In genomic region chr12:14364583-14365271, GRCh38 we compare ENCODE assay signal across 8 cellular contexts. TPM values are rescaled to one million over a fixed set of nuclear protein-coding genes. Genes with fewer than 3 reads are reported as not detected.
DNase-seq lines count a peak whose midpoint lies in the region; ATAC-seq and TF ChIP-seq lines count a peak whose summit lies in the region.

No MANE protein-coding gene starts in this region.

- H2AFZ ChIP-seq in hepatocyte = peak overlapping the region; percentile 32

- peak overlapping the region; percentile 74 for H3K4me3 ChIP-seq in HEK293 (ENCODE audit: low read depth, low read length)
- H3K4me3 ChIP-seq in hepatocyte = no peak overlapping the region

- H3K9me3 Mint-ChIP-seq in activated CD8-positive, alpha-beta T cell treated with anti-CD3 and anti-CD28 coated beads, Interleukin-2, amount 10 ng/mL, durations not matched to agents 7 days and 5 days (ENCODE audit: insufficient read depth) = peaks cover 3% of the 10 kb centered on the region
- H3K9me3 Mint-ChIP-seq in stimulated activated naive B cell treated with anti-CD40 and anti-IgM and Interleukin-4, amounts not matched to agents 10 μg/mL and 1 μg/mL and 100 μg/mL, for 72 hours = peaks cover 4 to 9% of the 10 kb centered on the region in 2 donors

- peaks cover 21% of the 10 kb centered on the region for H3K4me1 Mint-ChIP-seq in activated CD8-positive, alpha-beta T cell treated with anti-CD3 and anti-CD28 coated beads, Interleukin-2, amount 10 ng/mL, durations not matched to agents 7 days and 5 days (ENCODE audit: low read depth)
- peaks cover 12 to 33% of the 10 kb centered on the region in 2 donors for H3K4me1 Mint-ChIP-seq in stimulated activated naive B cell treated with anti-CD40 and anti-IgM and Interleukin-4, amounts not matched to agents 10 μg/mL and 1 μg/mL and 100 μg/mL, for 72 hours

- no peak for DNase-seq in activated CD8-positive, alpha-beta T cell treated with anti-CD3 and anti-CD28 coated beads, Interleukin-2, amount 10 ng/mL, durations not matched to agents 7 days and 5 days
- no peak for DNase-seq in hepatocyte (ENCODE audit: low spot score)
- DNase-seq in stimulated activated naive B cell treated with anti-CD40 and anti-IgM and Interleukin-4, amounts not matched to agents 10 μg/mL and 1 μg/mL and 100 μg/mL, for 72 hours = no peak
- DNase-seq in midbrain (lab: John Stamatoyannopoulos, UW) = no peak
- DNase-seq in NCI-H1092 (lab: John Stamatoyannopoulos, UW) = no peak
- no peak for DNase-seq in UCSD-AML1 (lab: John Stamatoyannopoulos, UW; ENCODE audit: unreplicated experiment)

- WGBS in hepatocyte (ENCODE audit: low lambda C conversion rate, missing lambda C conversion rate) = 97% methylated on average over 8 of the region's 8 CpGs

- POLR2A ChIA-PET in HEK293 (lab: Yijun Ruan, JAX) = interaction anchor here (0.5 to 2.1 kb wide), 13 partner anchors 12 to 514 kb away, joined by 3 to 26 read pairs (median 6); no protein-coding TSS in a partner anchor
- POLR2A ChIA-PET in activated CD8-positive, alpha-beta T cell treated with anti-CD3 and anti-CD28 coated beads, Interleukin-2, amount 10 ng/mL, durations not matched to agents 7 days and 5 days (lab: Charles Lee) = interaction anchor here (0.7 to 2.6 kb wide), 21 partner anchors 20 to 406 kb away, joined by 3 to 73 read pairs (median 8); a partner anchor contains a TSS

- no peaks in the 10 kb centered on the region for H3K27me3 ChIP-seq in hepatocyte

- no peaks in the 10 kb centered on the region for H4K20me1 ChIP-seq in hepatocyte (ENCODE audit: insufficient read depth, poor library complexity, severe bottlenecking)

- H3K9me3 ChIP-seq in HEK293 (ENCODE audit: control insufficient read depth, insufficient read depth, low read depth, low read length) (no peaks in the 10 kb centered on the region), hepatocyte (ENCODE audit: low read depth) (no peaks in the 10 kb centered on the region)

- no peaks in the 10 kb centered on the region for H3K27me3 Mint-ChIP-seq in activated CD8-positive, alpha-beta T cell treated with anti-CD3 and anti-CD28 coated beads, Interleukin-2, amount 10 ng/mL, durations not matched to agents 7 days and 5 days (ENCODE audit: low read depth)
- no peaks in the 10 kb centered on the region for H3K27me3 Mint-ChIP-seq in stimulated activated naive B cell treated with anti-CD40 and anti-IgM and Interleukin-4, amounts not matched to agents 10 μg/mL and 1 μg/mL and 100 μg/mL, for 72 hours

- H3K4me1 ChIP-seq in HEK293 (ENCODE audit: control insufficient read depth, insufficient read depth, low read length) = peaks cover 3% of the 10 kb centered on the region; the same call in 1 of the 2 replicates
- no peaks in the 10 kb centered on the region for H3K4me1 ChIP-seq in hepatocyte (ENCODE audit: insufficient read depth)

- H3K36me3 ChIP-seq in HEK293 (ENCODE audit: control insufficient read depth in 2 of 2, insufficient read depth in 1 of 2, low read length in 2 of 2) = peaks cover 3 to 7% of the 10 kb centered on the region in 2 experiments; a peak in 2 of 3 replicates
- no peaks in the 10 kb centered on the region for H3K36me3 ChIP-seq in hepatocyte (replicated peaks; ENCODE audit: insufficient read depth, low read depth)

- CTCF ChIA-PET in HEK293 (lab: Yijun Ruan, JAX) = interaction anchor here (0.9 to 2.4 kb wide), 7 partner anchors 20 to 127 kb away, joined by 4 to 14 read pairs (median 7); no protein-coding TSS in a partner anchor
- CTCF ChIA-PET in activated CD8-positive, alpha-beta T cell treated with anti-CD3 and anti-CD28 coated beads, Interleukin-2, amount 10 ng/mL, durations not matched to agents 7 days and 5 days (lab: Charles Lee) = interaction anchor here (0.6 to 3.6 kb wide), 26 partner anchors 12 to 409 kb away, joined by 3 to 77 read pairs (median 6); a partner anchor contains a TSS

- peak overlapping the region; percentile 82 for H3K4me3 Mint-ChIP-seq in activated CD8-positive, alpha-beta T cell treated with anti-CD3 and anti-CD28 coated beads, Interleukin-2, amount 10 ng/mL, durations not matched to agents 7 days and 5 days
- peak overlapping the region; percentile 81 to 87 for H3K4me3 Mint-ChIP-seq in stimulated activated naive B cell treated with anti-CD40 and anti-IgM and Interleukin-4, amounts not matched to agents 10 μg/mL and 1 μg/mL and 100 μg/mL, for 72 hours

- TF ChIP-seq CTCF in HEK293 (tag by site-specific recombination; IDR thresholded peaks at IDR 0.05) (no peak), hepatocyte (IDR thresholded peaks at IDR 0.05; ENCODE audit: poor library complexity) (no peak)

- no peak for ATAC-seq in activated CD8-positive, alpha-beta T cell treated with anti-CD3 and anti-CD28 coated beads, Interleukin-2, amount 10 ng/mL, durations not matched to agents 7 days and 5 days
- no peak for ATAC-seq in stimulated activated naive B cell treated with anti-CD40 and anti-IgM and Interleukin-4, amounts not matched to agents 10 μg/mL and 1 μg/mL and 100 μg/mL, for 72 hours (replicated peaks)
- ATAC-seq in GM19324 (IDR thresholded peaks at IDR 0.05; ENCODE audit: low FRiP score, unreplicated experiment) = no peak

- H3K79me2 ChIP-seq in hepatocyte = peaks cover 33% of the 10 kb centered on the region

- H3K27ac Mint-ChIP-seq in activated CD8-positive, alpha-beta T cell treated with anti-CD3 and anti-CD28 coated beads, Interleukin-2, amount 10 ng/mL, durations not matched to agents 7 days and 5 days = peak overlapping the region; percentile 96
- H3K27ac Mint-ChIP-seq in stimulated activated naive B cell treated with anti-CD40 and anti-IgM and Interleukin-4, amounts not matched to agents 10 μg/mL and 1 μg/mL and 100 μg/mL, for 72 hours = peak overlapping the region; percentile 97

- H3K27ac ChIP-seq in HEK293 (ENCODE audit: extremely low read depth, low read depth, low read length) = no peak overlapping the region; the same call in 1 of the 2 replicates
- H3K27ac ChIP-seq in hepatocyte = peak overlapping the region; percentile 94

- H3K9me2 ChIP-seq in hepatocyte (replicated peaks; ENCODE audit: insufficient read depth) = no peaks in the 10 kb centered on the region

- H3K4me2 ChIP-seq in hepatocyte = peak overlapping the region; percentile 59

- peaks cover 27% of the 10 kb centered on the region for H3K36me3 Mint-ChIP-seq in activated CD8-positive, alpha-beta T cell treated with anti-CD3 and anti-CD28 coated beads, Interleukin-2, amount 10 ng/mL, durations not matched to agents 7 days and 5 days (ENCODE audit: low read depth)
- peaks cover 23 to 41% of the 10 kb centered on the region in 2 donors for H3K36me3 Mint-ChIP-seq in stimulated activated naive B cell treated with anti-CD40 and anti-IgM and Interleukin-4, amounts not matched to agents 10 μg/mL and 1 μg/mL and 100 μg/mL, for 72 hours

TF ChIP-seq in HEK293, 187 proteins besides CTCF, POLR2A, EP300 and RAD21:
- TF ChIP-seq ZNF544 (tag by site-specific recombination; IDR thresholded peaks at IDR 0.05) (no peak), ZNF513 (tag by site-specific recombination; IDR thresholded peaks at IDR 0.05) (0 out of 2 replicates have a peak, but pooled peaks have one; percentile 10)
TF ChIP-seq in HEK293: peak in this region for 1.

RNA-seq across cellular contexts. Expression of gene ATF7IP, which starts 0.8 kb away (rescaled TPM):
- total RNA-seq in activated CD8-positive, alpha-beta T cell treated with anti-CD3 and anti-CD28 coated beads, Interleukin-2, amount 10 ng/mL, durations not matched to agents 7 days and 5 days = 100 to 1,000 TPM in 1 of 2 experiments, 10 to 100 TPM in 1; 99.8 to 104 TPM
- 46.4 and 52.5 TPM in 2 replicates for total RNA-seq in hepatocyte
- 24.8 and 28.8 TPM in 2 replicates for polyA plus RNA-seq in hepatocyte
